Comparison of ENCODE assay signal across 33 cellular contexts in genomic region chr19:39085392-39085791, GRCh38. TPM values are rescaled to one million over a fixed set of nuclear protein-coding genes. Genes with fewer than 3 reads are reported as not detected.
DNase-seq lines count a peak whose midpoint lies in the region; ATAC-seq, FAIRE-seq and TF ChIP-seq lines count a peak whose summit lies in the region.
"Had no signal": no experiment of that assay in that cellular context is flagged by ENCODE, and none has a peak within 500 bp of the region (broad histone marks: within the 10 kb centered on the region; RNA-seq: fewer than 3 reads in every experiment).

No MANE protein-coding gene starts in this region.

- H3K27ac Mint-ChIP-seq in activated naive CD8-positive, alpha-beta T cell treated with anti-CD3 and anti-CD28 coated beads, Interleukin-2, amount 10 ng/mL, durations not matched to agents 7 days and 5 days, result no peak overlapping the region
- no peak overlapping the region for H3K27ac Mint-ChIP-seq in activated naive CD8-positive, alpha-beta T cell treated with anti-CD3 and anti-CD28 coated beads, Interleukin-2, amount 50 U/mL, for 24 hours
- no peak overlapping the region for H3K27ac Mint-ChIP-seq in type B pancreatic cell
- H3K27ac Mint-ChIP-seq: T-helper 1 cell treated with Interleukin-12 subunit alpha and Interleukin-12 subunit beta and Interleukin-4 antibody, amounts not matched to agents 30 μg/mL and 1 μg/mL, for 36 hours had no signal

- no peak overlapping the region for H3K9ac ChIP-seq in H1 (replicated peaks in 1 of 4; ENCODE audit: extremely low read depth in 1 of 4, low read depth in 3 of 4, low read length in 3 of 4)
- H3K9ac ChIP-seq: SK-N-SH had no signal

- H3K4me2 ChIP-seq in PC-9 (peak overlapping the region; percentile 82), H1 (ENCODE audit: insufficient read depth in 1 of 2, low read depth in 2 of 2, low read length in 2 of 2) (no peak overlapping the region)

- BruUV-seq in PC-9 (replicated peaks; lab: Mats Ljungman, UMichigan), result no TSS peak

- H3K14ac ChIP-seq in H1 (ENCODE audit: insufficient read length), result no peak overlapping the region

- no peak overlapping the region for H2AFZ ChIP-seq in PC-9
- no peak overlapping the region for H2AFZ ChIP-seq in H1 (ENCODE audit: low read length)

- no peak overlapping the region for H4K8ac ChIP-seq in H1 (ENCODE audit: extremely low read depth, insufficient read depth, low read length)

- H3K79me1 ChIP-seq in H1 (ENCODE audit: low read depth, low read length), result no peaks in the 10 kb centered on the region

- FAIRE-seq in H1 (lab: Jason Lieb, UNC), result no peak
- FAIRE-seq: frontal cortex, kidney, TTC549 had no signal

- no peak overlapping the region for H3K23ac ChIP-seq in H1 (ENCODE audit: insufficient read length)

- no peak overlapping the region for H3K4me3 ChIP-seq in PC-9
- H3K4me3 ChIP-seq in H1 (ENCODE audit: extremely low read depth in 1 of 4, insufficient read depth in 2 of 4, low read depth in 3 of 4, low read length in 4 of 4), result no peak overlapping the region
- H3K4me3 ChIP-seq: adrenal gland, heart right ventricle, psoas muscle, sigmoid colon had no signal

- TF ChIP-seq EP300 in H1 (IDR thresholded peaks at IDR 0.05; ENCODE audit: borderline replicate concordance in 1 of 2, low read depth in 2 of 2, low read length in 2 of 2), result no peak

- 0 out of 2 replicates have a peak overlapping the region, but pooled peaks have one; percentile 9 for H2AK5ac ChIP-seq in H1 (ENCODE audit: low read depth, low read length)

- DNase-seq in activated naive CD8-positive, alpha-beta T cell treated with anti-CD3 and anti-CD28 coated beads, Interleukin-2, amount 10 ng/mL, durations not matched to agents 7 days and 5 days, result no peak
- no peak for DNase-seq in activated naive CD8-positive, alpha-beta T cell treated with anti-CD3 and anti-CD28 coated beads, Interleukin-2, amount 50 U/mL, for 24 hours
- DNase-seq in PC-9 (no peak), H1 (ENCODE audit: low read depth in 1 of 2, low spot score in 2 of 2) (no peak), type B pancreatic cell (ENCODE audit: extremely low spot score, unreplicated experiment) (no peak), HuH-7 (ENCODE audit: low spot score) (no peak), DMS53 treated with DMSO at 0.1 percent for 48 hours (lab: John Stamatoyannopoulos, UW; ENCODE audit: unreplicated experiment) (no peak)
- DNase-seq: activated CD4-positive, alpha-beta T cell treated with anti-CD3 and anti-CD28 coated beads, Interleukin-2, amount 50 U/mL, for 48 hours; activated CD8-positive, alpha-beta memory T cell treated with anti-CD3 and anti-CD28 coated beads, Interleukin-2, amount 50 U/mL, for 4 hours; activated effector memory CD4-positive, alpha-beta T cell treated with Interleukin-2 at 50 U/mL for 16 hours; adrenal gland; BE2C; dermis blood vessel endothelial cell; DMS79; esophagus squamous epithelium; GF-D8; heart right ventricle; kidney; NCI-H1092 treated with DMSO at 0.1 percent for 48 hours; NCI-H1694 treated with DMSO at 0.1 percent for 48 hours; NCI-H524; occipital lobe; OCI-M1; psoas muscle; sigmoid colon; SK-N-SH; stimulated activated CD4-positive, alpha-beta T cell treated with anti-CD3 and anti-CD28 coated beads, Interleukin-12 subunit alpha, Interleukin-12 subunit beta, amount 100 ng/mL, for 4 hours; stimulated activated CD4-positive, alpha-beta T cell treated with anti-CD3 and anti-CD28 coated beads, Interleukin-4, amount 100 ng/mL, for 1 hour had no signal

- H2BK5ac ChIP-seq in H1 (ENCODE audit: low read depth, low read length), result no peak overlapping the region

- H4K20me1 ChIP-seq in PC-9 (ENCODE audit: insufficient read depth) (no peaks in the 10 kb centered on the region), H1 (replicated peaks in 1 of 2; ENCODE audit: control insufficient read depth in 1 of 2, insufficient read depth in 2 of 2, low read length in 2 of 2) (no peaks in the 10 kb centered on the region)

- no peak overlapping the region for H2BK120ac ChIP-seq in H1 (replicated peaks; ENCODE audit: low read depth, low read length)

- H2BK20ac ChIP-seq in H1 (ENCODE audit: low read length), result no peak overlapping the region; the same call in 1 of the 2 replicates

- H3K36me3 Mint-ChIP-seq in activated naive CD8-positive, alpha-beta T cell treated with anti-CD3 and anti-CD28 coated beads, Interleukin-2, amount 10 ng/mL, durations not matched to agents 7 days and 5 days, result no peaks in the 10 kb centered on the region
- no peaks in the 10 kb centered on the region for H3K36me3 Mint-ChIP-seq in activated naive CD8-positive, alpha-beta T cell treated with anti-CD3 and anti-CD28 coated beads, Interleukin-2, amount 50 U/mL, for 24 hours (ENCODE audit: low read depth)
- no peaks in the 10 kb centered on the region for H3K36me3 Mint-ChIP-seq in type B pancreatic cell

- no peak for TF ChIP-seq POLR2A in H1 (IDR thresholded peaks at IDR 0.05; ENCODE audit: control extremely low read depth in 1 of 2, low read depth in 2 of 2, low read length in 2 of 2)

- POLR2A ChIA-PET in activated naive CD8-positive, alpha-beta T cell treated with anti-CD3 and anti-CD28 coated beads, Interleukin-2, amount 10 ng/mL, durations not matched to agents 7 days and 5 days (lab: Charles Lee), result no interaction called here
- POLR2A ChIA-PET in PC-9 (lab: Charles Lee; ENCODE audit: unreplicated experiment), result no interaction called here
- POLR2A ChIA-PET in H1 (lab: Charles Lee; ENCODE audit: partially characterized antibody), result interaction anchor here (1.1 to 2.2 kb wide), 4 partner anchors 8 to 1342 kb away, joined by 3 to 7 read pairs (median 3); partner anchors contain the start of genes MED29, PAF1 and SYCN

- H3K9me3 ChIP-seq in PC-9 (ENCODE audit: insufficient read depth, low read depth) (no peaks in the 10 kb centered on the region), H1 (ENCODE audit: insufficient read depth in 2 of 2, low read depth in 1 of 2, low read length in 1 of 2) (no peaks in the 10 kb centered on the region)
- H3K9me3 ChIP-seq: adrenal gland, BE2C, esophagus squamous epithelium, heart right ventricle, psoas muscle, sigmoid colon, SK-N-SH, tibial nerve had no signal

- no peak overlapping the region for H3K56ac ChIP-seq in H1 (replicated peaks; ENCODE audit: insufficient read length, low read depth, low read length)

- H3K18ac ChIP-seq in H1 (ENCODE audit: extremely low read depth, low read length), result no peak overlapping the region; the same call in none of the 2 replicates

- H3K27me3 Mint-ChIP-seq in activated naive CD8-positive, alpha-beta T cell treated with anti-CD3 and anti-CD28 coated beads, Interleukin-2, amount 10 ng/mL, durations not matched to agents 7 days and 5 days, result peaks cover 59% of the 10 kb centered on the region
- H3K27me3 Mint-ChIP-seq in activated naive CD8-positive, alpha-beta T cell treated with anti-CD3 and anti-CD28 coated beads, Interleukin-2, amount 50 U/mL, for 24 hours, result peaks cover 35% of the 10 kb centered on the region
- H3K27me3 Mint-ChIP-seq in type B pancreatic cell, result peaks cover 68% of the 10 kb centered on the region

- H3K23me2 ChIP-seq in H1 (ENCODE audit: low read depth, low read length), result peaks cover 4% of the 10 kb centered on the region; the same call in 1 of the 2 replicates

- no peaks in the 10 kb centered on the region for H3K27me3 ChIP-seq in PC-9 (ENCODE audit: insufficient read depth, low read depth)
- peaks cover 3 to 36% (median 28%) of the 10 kb centered on the region in 4 experiments for H3K27me3 ChIP-seq in H1 (replicated peaks in 1 of 4; ENCODE audit: control insufficient read depth in 3 of 4, extremely low read depth in 1 of 4, insufficient read depth in 3 of 4, low read length in 3 of 4)

- TF ChIP-seq CTCF in PC-9 (conservative IDR thresholded peaks at IDR 0.05) (no peak), H1 (IDR thresholded peaks at IDR 0.05; ENCODE audit: control extremely low read depth in 1 of 3, insufficient read depth in 1 of 3, low read depth in 1 of 3, low read length in 3 of 3) (no peak), type B pancreatic cell (conservative IDR thresholded peaks at IDR 0.05) (no peak)

- H3K4me1 Mint-ChIP-seq in activated naive CD8-positive, alpha-beta T cell treated with anti-CD3 and anti-CD28 coated beads, Interleukin-2, amount 10 ng/mL, durations not matched to agents 7 days and 5 days, result peaks cover 8% of the 10 kb centered on the region
- H3K4me1 Mint-ChIP-seq in activated naive CD8-positive, alpha-beta T cell treated with anti-CD3 and anti-CD28 coated beads, Interleukin-2, amount 50 U/mL, for 24 hours, result peaks cover 11% of the 10 kb centered on the region
- peaks cover 7% of the 10 kb centered on the region for H3K4me1 Mint-ChIP-seq in type B pancreatic cell (ENCODE audit: unreplicated experiment)

- H2BK12ac ChIP-seq in H1 (ENCODE audit: low read depth, low read length), result 0 out of 2 replicates have a peak overlapping the region, but pooled peaks have one; percentile 60

- H3K79me2 ChIP-seq in PC-9 (ENCODE audit: low read depth), result peaks cover 19% of the 10 kb centered on the region
- no peaks in the 10 kb centered on the region for H3K79me2 ChIP-seq in H1 (ENCODE audit: control insufficient read depth in 1 of 2, insufficient read depth in 2 of 2, low read length in 2 of 2)

- ATAC-seq in activated naive CD8-positive, alpha-beta T cell treated with anti-CD3 and anti-CD28 coated beads, Interleukin-2, amount 10 ng/mL, durations not matched to agents 7 days and 5 days (ENCODE audit: low read depth), result no peak
- ATAC-seq in activated naive CD8-positive, alpha-beta T cell treated with anti-CD3 and anti-CD28 coated beads, Interleukin-2, amount 50 U/mL, for 24 hours, result no peak
- ATAC-seq in GM21737 (IDR thresholded peaks at IDR 0.05; ENCODE audit: unreplicated experiment), result no peak
- ATAC-seq: heart right ventricle, psoas muscle had no signal

- H3K36me3 ChIP-seq in PC-9 (ENCODE audit: low read depth), result no peaks in the 10 kb centered on the region
- no peaks in the 10 kb centered on the region for H3K36me3 ChIP-seq in H1 (ENCODE audit: control insufficient read depth in 2 of 4, insufficient read depth in 4 of 4, low read length in 3 of 4)
- H3K36me3 ChIP-seq: adrenal gland, BE2C, esophagus squamous epithelium, heart right ventricle, sigmoid colon, tibial nerve had no signal

- no peak for TF ChIP-seq RAD21 in H1 (IDR thresholded peaks at IDR 0.05 in 1 of 2, conservative IDR thresholded peaks at IDR 0.05 in 1 of 2; ENCODE audit: low read depth in 2 of 2, low read length in 2 of 2)

- no peak overlapping the region for H4K91ac ChIP-seq in H1 (replicated peaks; ENCODE audit: insufficient read length, low read length)

- peaks cover 13% of the 10 kb centered on the region; the same call in 1 of the 2 replicates for H3F3A ChIP-seq in PC-9 (ENCODE audit: insufficient read depth, low read depth)

- CTCF ChIA-PET in PC-9 (lab: Charles Lee) (interaction anchor here (1.0 kb wide), 1 partner anchor 11 kb away, joined by 3 read pairs; no protein-coding TSS in a partner anchor), H1 (lab: Charles Lee; ENCODE audit: partially characterized antibody) (interaction anchor here (1.2 to 2.8 kb wide), 3 partner anchors 13 to 33 kb away, joined by 3 to 7 read pairs (median 4); no protein-coding TSS in a partner anchor)

- H3K4me3 Mint-ChIP-seq in activated naive CD8-positive, alpha-beta T cell treated with anti-CD3 and anti-CD28 coated beads, Interleukin-2, amount 10 ng/mL, durations not matched to agents 7 days and 5 days, result peak overlapping the region; percentile 25
- H3K4me3 Mint-ChIP-seq in activated naive CD8-positive, alpha-beta T cell treated with anti-CD3 and anti-CD28 coated beads, Interleukin-2, amount 50 U/mL, for 24 hours, result no peak overlapping the region
- peak overlapping the region; percentile 59 for H3K4me3 Mint-ChIP-seq in type B pancreatic cell
- H3K4me3 Mint-ChIP-seq: T-helper 1 cell treated with Interleukin-12 subunit alpha and Interleukin-12 subunit beta and Interleukin-4 antibody, amounts not matched to agents 30 μg/mL and 1 μg/mL, for 36 hours had no signal

- H3K4ac ChIP-seq in H1 (replicated peaks; ENCODE audit: insufficient read length, low read depth, low read length), result no peak overlapping the region

- 79% methylated on average over 8 of the region's 8 CpGs; no CpG with 5 or more reads in 1 of the 2 experiments for WGBS in H1 (ENCODE audit: extremely low coverage in 1 of 2, insufficient coverage in 1 of 2, insufficient read length in 1 of 2, insufficient replicate concordance in 2 of 2, low coverage in 1 of 2, low lambda C conversion rate in 2 of 2, missing lambda C conversion rate in 1 of 2), 2 experiments

- no peaks in the 10 kb centered on the region for H3K9me3 Mint-ChIP-seq in activated naive CD8-positive, alpha-beta T cell treated with anti-CD3 and anti-CD28 coated beads, Interleukin-2, amount 10 ng/mL, durations not matched to agents 7 days and 5 days
- H3K9me3 Mint-ChIP-seq in activated naive CD8-positive, alpha-beta T cell treated with anti-CD3 and anti-CD28 coated beads, Interleukin-2, amount 50 U/mL, for 24 hours, result no peaks in the 10 kb centered on the region
- no peaks in the 10 kb centered on the region for H3K9me3 Mint-ChIP-seq in type B pancreatic cell
- H3K9me3 Mint-ChIP-seq: T-helper 1 cell treated with Interleukin-12 subunit alpha and Interleukin-12 subunit beta and Interleukin-4 antibody, amounts not matched to agents 30 μg/mL and 1 μg/mL, for 36 hours had no signal

- no peak overlapping the region for H4K5ac ChIP-seq in H1 (ENCODE audit: insufficient read length, low read depth, low read length)

- peak overlapping the region; percentile 95 for H2BK15ac ChIP-seq in H1 (ENCODE audit: low read length)

- H3K27ac ChIP-seq in PC-9 (no peak overlapping the region), H1 (ENCODE audit: low read depth, low read length) (no peak overlapping the region)
- H3K27ac ChIP-seq: adrenal gland, esophagus squamous epithelium, heart right ventricle, psoas muscle, sigmoid colon had no signal

- peaks cover 21% of the 10 kb centered on the region for H3K4me1 ChIP-seq in PC-9 (replicated peaks; ENCODE audit: insufficient read depth)
- H3K4me1 ChIP-seq in H1 (replicated peaks in 1 of 4; ENCODE audit: control insufficient read depth in 3 of 4, insufficient read depth in 4 of 4, low read length in 3 of 4), result peaks cover 0 to 8% (median 2%) of the 10 kb centered on the region in 4 experiments; a peak in 3 of 7 replicates
- H3K4me1 ChIP-seq: adrenal gland, BE2C, psoas muscle had no signal

- H3K9me2 ChIP-seq in PC-9 (ENCODE audit: insufficient read depth), result no peaks in the 10 kb centered on the region
- H3K9me2 ChIP-seq: SK-N-SH had no signal

- intact Hi-C loops in PC-9 (cut with micrococcal nuclease; ENCODE audit: unreplicated experiment), result no loop called here

RNA-seq across cellular contexts. Expression of gene ACP7, which starts 1.2 kb away (rescaled TPM):
- total RNA-seq in activated naive CD8-positive, alpha-beta T cell treated with anti-CD3 and anti-CD28 coated beads, Interleukin-2, amount 10 ng/mL, durations not matched to agents 7 days and 5 days, result not detected
- total RNA-seq in PC-9 (2021) (3.8 and 5.4 TPM in 2 replicates), type B pancreatic cell (ENCODE audit: low replicate concordance) (0.29 and 0.31 TPM in 2 replicates)
- 0.50 and 0.98 TPM in 2 replicates for total RNA-seq in H1 (2021; fragmentation: NEBNext Ultra II Directional; extraction: Animal tissue kit (Norgen Biotek cat#: 25700))
- 0.27 and 0.58 TPM in 2 replicates for polyA plus RNA-seq in H1 (2011; rRNA removed)
- polyA plus RNA-seq in H1 (2011; cell fraction: cytosol; rRNA removed), result 0.36 TPM
- polyA plus RNA-seq in H1 (2011; cell fraction: nucleus; rRNA removed), result 0.83 TPM
- 0.55 to 0.78 TPM (median 0.67 TPM) in 4 replicates for polyA plus RNA-seq in H1 (2012, experiment 1 of 2)
- polyA plus RNA-seq in H1 (2012, experiment 2 of 2), result 0.45 TPM
- polyA plus RNA-seq in H1 (2013, experiment 1 of 2), result 0.30 TPM
- 0.29 TPM for polyA plus RNA-seq in H1 (2013, experiment 2 of 2)
- polyA minus RNA-seq in H1 (2011; rRNA and poly(A)+ RNA removed), result 0.19 and 0.76 TPM in 2 replicates
- not detected for polyA minus RNA-seq in H1 (2011; cell fraction: cytosol; rRNA and poly(A)+ RNA removed)
- 0.70 TPM for polyA minus RNA-seq in H1 (2011; cell fraction: nucleus; rRNA and poly(A)+ RNA removed)
- total RNA-seq: adrenal gland, dermis blood vessel endothelial cell, frontal cortex, heart right ventricle, kidney, occipital lobe, psoas muscle, sigmoid colon had no signal
- polyA plus RNA-seq: adrenal gland, heart right ventricle, sigmoid colon had no signal

RNA-seq across cellular contexts. Expression of gene PAK4, which starts 40.2 kb away (rescaled TPM):
- 10 to 100 TPM; 16.1 to 17.1 TPM for total RNA-seq in activated naive CD8-positive, alpha-beta T cell treated with anti-CD3 and anti-CD28 coated beads, Interleukin-2, amount 10 ng/mL, durations not matched to agents 7 days and 5 days
- 77.8 and 90.2 TPM in 2 replicates for total RNA-seq in PC-9 (2021)
- total RNA-seq in H1 (2021; fragmentation: NEBNext Ultra II Directional; extraction: Animal tissue kit (Norgen Biotek cat#: 25700)), result 64.4 and 67.6 TPM in 2 replicates
- polyA plus RNA-seq in H1 (2011; rRNA removed), result 50.7 and 107 TPM in 2 replicates
- polyA plus RNA-seq in H1 (2011; cell fraction: cytosol; rRNA removed), result 55.5 TPM
- 89.7 TPM for polyA plus RNA-seq in H1 (2011; cell fraction: nucleus; rRNA removed)
- 40.5 to 57.3 TPM (median 53.1 TPM) in 4 replicates for polyA plus RNA-seq in H1 (2012, experiment 1 of 2)
- 64.2 TPM for polyA plus RNA-seq in H1 (2012, experiment 2 of 2)
- 47.5 TPM for polyA plus RNA-seq in H1 (2013, experiment 1 of 2)
- 47.5 TPM for polyA plus RNA-seq in H1 (2013, experiment 2 of 2)
- 17.7 and 25.9 TPM in 2 replicates for polyA minus RNA-seq in H1 (2011; rRNA and poly(A)+ RNA removed)
- 39.9 TPM for polyA minus RNA-seq in H1 (2011; cell fraction: cytosol; rRNA and poly(A)+ RNA removed)
- 22.8 TPM for polyA minus RNA-seq in H1 (2011; cell fraction: nucleus; rRNA and poly(A)+ RNA removed)
- total RNA-seq in type B pancreatic cell (ENCODE audit: low replicate concordance), result 52.1 and 64.3 TPM in 2 replicates

RNA-seq across cellular contexts. Expression of gene FBXO27, which starts 53.0 kb away (rescaled TPM):
- total RNA-seq in activated naive CD8-positive, alpha-beta T cell treated with anti-CD3 and anti-CD28 coated beads, Interleukin-2, amount 10 ng/mL, durations not matched to agents 7 days and 5 days, result not detected
- total RNA-seq in PC-9 (2021) (48.5 and 88.9 TPM in 2 replicates), type B pancreatic cell (ENCODE audit: low replicate concordance) (8.2 and 10.1 TPM in 2 replicates)
- total RNA-seq in H1 (2021; fragmentation: NEBNext Ultra II Directional; extraction: Animal tissue kit (Norgen Biotek cat#: 25700)), result 18.8 and 25.5 TPM in 2 replicates
- 10.9 and 16.8 TPM in 2 replicates for polyA plus RNA-seq in H1 (2011; rRNA removed)
- polyA plus RNA-seq in H1 (2011; cell fraction: cytosol; rRNA removed), result 21.3 TPM
- polyA plus RNA-seq in H1 (2011; cell fraction: nucleus; rRNA removed), result 28.0 TPM
- 11.1 to 24.3 TPM (median 18.8 TPM) in 4 replicates for polyA plus RNA-seq in H1 (2012, experiment 1 of 2)
- polyA plus RNA-seq in H1 (2012, experiment 2 of 2), result 12.8 TPM
- 13.2 TPM for polyA plus RNA-seq in H1 (2013, experiment 1 of 2)
- 13.1 TPM for polyA plus RNA-seq in H1 (2013, experiment 2 of 2)
- polyA minus RNA-seq in H1 (2011; rRNA and poly(A)+ RNA removed), result 29.2 and 45.6 TPM in 2 replicates
- polyA minus RNA-seq in H1 (2011; cell fraction: cytosol; rRNA and poly(A)+ RNA removed), result 21.2 TPM
- 36.3 TPM for polyA minus RNA-seq in H1 (2011; cell fraction: nucleus; rRNA and poly(A)+ RNA removed)
